ENCODE assay signal across 33 cellular contexts in the genomic region with DNA sequence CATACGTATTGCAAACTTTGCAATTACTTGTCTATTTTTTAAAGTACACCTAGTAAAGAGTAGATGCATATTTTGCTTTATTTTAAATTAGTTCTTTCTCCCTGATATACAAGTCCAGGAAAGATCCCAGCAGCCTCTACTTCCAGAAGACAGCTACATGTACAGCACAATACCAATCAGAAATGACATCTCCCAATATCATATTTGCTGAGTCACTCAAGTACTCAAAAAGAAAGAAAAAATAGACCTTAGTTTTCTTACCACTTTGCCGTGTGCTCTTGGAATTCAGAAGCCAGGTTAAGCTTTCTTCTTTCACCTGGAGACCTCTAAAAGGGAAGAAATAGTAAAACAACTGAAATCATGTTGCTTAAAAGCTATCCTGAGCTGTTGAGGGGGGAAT.
"Had no signal": no experiment of that assay in that cellular context is flagged by ENCODE, and none has a peak within 500 bp of the region (broad histone marks: within the 10 kb centered on the region; RNA-seq: fewer than 3 reads in every experiment).

No MANE protein-coding gene starts in this region.

- ATAC-seq: activated CD4-positive, alpha-beta T cell treated with anti-CD3 and anti-CD28 coated beads for 36 hours; left cardiac atrium; left ventricle myocardium superior; stimulated activated memory B cell treated with anti-CD40 and anti-IgM and Interleukin-4, amounts not matched to agents 10 μg/mL and 1 μg/mL and 100 μg/mL, for 72 hours; stimulated activated naive CD8-positive, alpha-beta T cell treated with anti-CD3 and anti-CD28 coated beads, Interleukin-15, amount 100 ng/mL, for 72 hours; T-helper 17 cell had no signal

- DNase-seq: activated CD4-positive, alpha-beta T cell treated with anti-CD3 and anti-CD28 coated beads for 36 hours; activated CD4-positive, CD25-positive, alpha-beta regulatory T cell; activated CD8-positive, alpha-beta memory T cell treated with anti-CD3 and anti-CD28 coated beads for 24 hours; activated effector memory CD4-positive, alpha-beta T cell treated with Interleukin-2 at 50 U/mL for 16 hours; activated naive CD4-positive, alpha-beta T cell treated with Interleukin-2 at 50 U/mL for 16 hours; activated naive CD8-positive, alpha-beta T cell treated with anti-CD3 and anti-CD28 coated beads, Interleukin-2, amount 10 ng/mL, durations not matched to agents 7 days and 5 days; cerebellar nuclear complex; colonic mucosa; effector CD8-positive, alpha-beta T cell; islet precursor cell; left cardiac atrium; left ventricle myocardium superior; nephron progenitor cell; ovary; sigmoid colon; small intestine; stimulated activated CD4-positive, alpha-beta T cell treated with anti-CD3 and anti-CD28 coated beads, Interleukin-1b, Interleukin-23, amount 100 ng/mL, for 48 hours; stimulated activated CD4-positive, alpha-beta T cell treated with anti-CD3 and anti-CD28 coated beads, Interleukin-4, amount 100 ng/mL, for 4 hours; stimulated activated CD8-positive, alpha-beta memory T cell treated with anti-CD3 and anti-CD28 coated beads, Interleukin-4, amount 100 ng/mL, for 48 hours; stimulated activated naive CD8-positive, alpha-beta T cell treated with anti-CD3 and anti-CD28 coated beads, Interleukin-15, amount 100 ng/mL, for 72 hours; substantia nigra; T-helper 17 cell; upper lobe of left lung had no signal

- H3K27ac Mint-ChIP-seq: activated CD4-positive, alpha-beta T cell treated with anti-CD3 and anti-CD28 coated beads for 36 hours; activated naive CD8-positive, alpha-beta T cell treated with anti-CD3 and anti-CD28 coated beads, Interleukin-2, amount 10 ng/mL, durations not matched to agents 7 days and 5 days; brain; nephron progenitor cell; progenitor cell of endocrine pancreas; stimulated activated memory B cell treated with anti-CD40 and anti-IgM and Interleukin-4, amounts not matched to agents 10 μg/mL and 1 μg/mL and 100 μg/mL, for 72 hours; stimulated activated naive CD8-positive, alpha-beta T cell treated with anti-CD3 and anti-CD28 coated beads, Interleukin-15, amount 100 ng/mL, for 72 hours; T-helper 17 cell had no signal

- H3K36me3 ChIP-seq: ascending aorta, cardiac muscle cell, colonic mucosa, neutrophil, ovary, sigmoid colon, upper lobe of left lung, vagina had no signal

- H3K27me3 ChIP-seq: ascending aorta, cardiac muscle cell, colonic mucosa, neutrophil, ovary, sigmoid colon, upper lobe of left lung, vagina had no signal

- FAIRE-seq: endometrium, frontal cortex, small intestine had no signal

- H3K27ac ChIP-seq: ascending aorta, cardiac muscle cell, colonic mucosa, epithelial cell of prostate, neutrophil, ovary, sigmoid colon, upper lobe of left lung, vagina had no signal

- H3K4me3 ChIP-seq: ascending aorta, cardiac muscle cell, colonic mucosa, ovary, sigmoid colon, upper lobe of left lung, vagina had no signal

- H3K9me3 ChIP-seq: ascending aorta, colonic mucosa, neutrophil, ovary, sigmoid colon, upper lobe of left lung, vagina had no signal

- H3K4me1 ChIP-seq: ascending aorta, colonic mucosa, sigmoid colon, upper lobe of left lung, vagina had no signal

- H3K36me3 Mint-ChIP-seq: brain; stimulated activated memory B cell treated with anti-CD40 and anti-IgM and Interleukin-4, amounts not matched to agents 10 μg/mL and 1 μg/mL and 100 μg/mL, for 72 hours had no signal
